15 cellular contexts compared by ENCODE assay signal in the genomic region with DNA sequence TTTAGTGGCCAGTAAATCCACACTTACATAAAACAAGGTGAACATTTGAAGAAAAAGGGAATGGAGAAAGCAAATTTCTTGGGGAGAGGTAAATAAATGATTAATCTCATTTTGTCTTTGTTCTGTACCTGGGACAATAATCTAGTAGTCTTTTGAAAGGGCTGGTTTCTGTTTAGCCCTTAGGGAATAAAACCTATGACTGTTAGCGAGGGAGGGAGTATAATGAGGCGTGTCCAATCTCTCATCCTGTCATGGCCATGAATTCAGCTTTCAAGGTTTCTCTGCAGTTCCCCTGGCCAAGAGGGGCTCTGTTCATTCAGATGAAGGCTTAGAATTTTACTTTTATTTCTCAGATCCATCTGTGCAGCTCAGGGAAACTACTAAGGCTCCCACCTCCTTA. TPM values are rescaled to one million over a fixed set of nuclear protein-coding genes. Genes with fewer than 3 reads are reported as not detected.
A peak's percentile ranks its signal among the peaks of the same experiment; 100 is the strongest.
DNase-seq lines count a peak whose midpoint lies in the region; ATAC-seq, FAIRE-seq and TF ChIP-seq lines count a peak whose summit lies in the region.
"Had no signal": no experiment of that assay in that cellular context is flagged by ENCODE, and none has a peak within 500 bp of the region (broad histone marks: within the 10 kb centered on the region; RNA-seq: fewer than 3 reads in every experiment).

No MANE protein-coding gene starts in this region.

- TF ChIP-seq CTCF in RWPE1 (conservative IDR thresholded peaks at IDR 0.05; ENCODE audit: low read depth) = no peak
- TF ChIP-seq CTCF in CD8-positive, alpha-beta T cell (IDR thresholded peaks at IDR 0.05) = no peak

- ATAC-seq in GM19438 (IDR thresholded peaks at IDR 0.05; ENCODE audit: low read depth, unreplicated experiment) (peak; percentile 93), HG03066 (IDR thresholded peaks at IDR 0.05; ENCODE audit: low read depth, unreplicated experiment) (peak; percentile 89)
- no peak for ATAC-seq in CD8-positive, alpha-beta T cell
- ATAC-seq: activated CD8-positive, alpha-beta memory T cell treated with anti-CD3 and anti-CD28 coated beads, Interleukin-2, amount 10 ng/mL, durations not matched to agents 7 days and 5 days had no signal

- H3K27me3 Mint-ChIP-seq in CD8-positive, alpha-beta memory T cell = peaks cover 2 to 8% of the 10 kb centered on the region in 2 donors
- peaks cover 5% of the 10 kb centered on the region for H3K27me3 Mint-ChIP-seq in CD8-positive, alpha-beta T cell (ENCODE audit: low read depth)
- H3K27me3 Mint-ChIP-seq: activated CD8-positive, alpha-beta memory T cell treated with anti-CD3 and anti-CD28 coated beads, Interleukin-2, amount 10 ng/mL, durations not matched to agents 7 days and 5 days had no signal

- no peak overlapping the region for H3K4me3 Mint-ChIP-seq in CD8-positive, alpha-beta memory T cell
- H3K4me3 Mint-ChIP-seq in CD8-positive, alpha-beta T cell = no peak overlapping the region
- H3K4me3 Mint-ChIP-seq: activated CD8-positive, alpha-beta memory T cell treated with anti-CD3 and anti-CD28 coated beads, Interleukin-2, amount 10 ng/mL, durations not matched to agents 7 days and 5 days had no signal

- H3K4me1 ChIP-seq in CD8-positive, alpha-beta memory T cell (ENCODE audit: insufficient read depth, low read length) = no peaks in the 10 kb centered on the region
- H3K4me1 ChIP-seq in CD8-positive, alpha-beta T cell (ENCODE audit: insufficient read depth, low read length) = peaks cover 9% of the 10 kb centered on the region

- no peak overlapping the region for H3K27ac ChIP-seq in RWPE1
- H3K27ac ChIP-seq in CD8-positive, alpha-beta memory T cell (ENCODE audit: low read depth, low read length) = no peak overlapping the region
- no peak overlapping the region for H3K27ac ChIP-seq in CD8-positive, alpha-beta T cell (ENCODE audit: low read depth, low read length)
- H3K27ac ChIP-seq: thoracic aorta had no signal

- CTCF ChIA-PET in RWPE1 (lab: Yijun Ruan, JAX) = no interaction called here
- CTCF ChIA-PET in CD8-positive, alpha-beta memory T cell (lab: Charles Lee) = no interaction called here
- CTCF ChIA-PET in CD8-positive, alpha-beta T cell (lab: Charles Lee) = no interaction called here

- H3K27ac Mint-ChIP-seq in CD8-positive, alpha-beta memory T cell = no peak overlapping the region
- no peak overlapping the region for H3K27ac Mint-ChIP-seq in CD8-positive, alpha-beta T cell
- H3K27ac Mint-ChIP-seq: activated CD8-positive, alpha-beta memory T cell treated with anti-CD3 and anti-CD28 coated beads, Interleukin-2, amount 10 ng/mL, durations not matched to agents 7 days and 5 days had no signal

- POLR2A ChIA-PET in RWPE1 (lab: Yijun Ruan, JAX; ENCODE audit: low non-redundant PET) = no interaction called here
- POLR2A ChIA-PET in CD8-positive, alpha-beta memory T cell (lab: Charles Lee) = interaction anchor here (0.7 kb wide), 1 partner anchor 11 kb away, joined by 3 read pairs; no protein-coding TSS in a partner anchor
- POLR2A ChIA-PET in CD8-positive, alpha-beta T cell (lab: Charles Lee) = no interaction called here

- DNase-seq in COLO829 (ENCODE audit: low spot score) = peak; percentile 59
- DNase-seq in RWPE1 (ENCODE audit: low spot score) = peak; percentile 4
- DNase-seq in HTR-8/SVneo (ENCODE audit: insufficient read length, low spot score) = no peak
- DNase-seq in 8988T = no peak
- DNase-seq in CD8-positive, alpha-beta memory T cell = no peak
- DNase-seq in CD8-positive, alpha-beta T cell = no peak
- DNase-seq: ACHN; activated CD8-positive, alpha-beta memory T cell treated with anti-CD3 and anti-CD28 coated beads, Interleukin-2, amount 10 ng/mL, durations not matched to agents 7 days and 5 days; aorta; KG1; NCI-H510A treated with DMSO at 0.1 percent for 48 hours; nucleus accumbens had no signal

- H3K36me3 Mint-ChIP-seq in CD8-positive, alpha-beta memory T cell = no peaks in the 10 kb centered on the region
- no peaks in the 10 kb centered on the region for H3K36me3 Mint-ChIP-seq in CD8-positive, alpha-beta T cell

- no peaks in the 10 kb centered on the region for H3K27me3 ChIP-seq in CD8-positive, alpha-beta memory T cell (ENCODE audit: insufficient read depth, low read length, poor library complexity, severe bottlenecking)
- no peaks in the 10 kb centered on the region for H3K27me3 ChIP-seq in CD8-positive, alpha-beta T cell (ENCODE audit: insufficient read depth, low read length)

- no peak overlapping the region for H3K4me3 ChIP-seq in CD8-positive, alpha-beta memory T cell (ENCODE audit: low read length)
- H3K4me3 ChIP-seq in CD8-positive, alpha-beta T cell (ENCODE audit: low read depth, low read length) = no peak overlapping the region
- H3K4me3 ChIP-seq: thoracic aorta had no signal

- no peaks in the 10 kb centered on the region for H3K9me3 Mint-ChIP-seq in CD8-positive, alpha-beta memory T cell
- no peaks in the 10 kb centered on the region for H3K9me3 Mint-ChIP-seq in CD8-positive, alpha-beta T cell

- H3K36me3 ChIP-seq in CD8-positive, alpha-beta memory T cell (ENCODE audit: insufficient read depth, low read length) = no peaks in the 10 kb centered on the region
- H3K36me3 ChIP-seq in CD8-positive, alpha-beta T cell (ENCODE audit: insufficient read depth, low read length) = no peaks in the 10 kb centered on the region
- H3K36me3 ChIP-seq: thoracic aorta had no signal

- peaks cover 2 to 12% (median 10%) of the 10 kb centered on the region in 3 donors for H3K4me1 Mint-ChIP-seq in CD8-positive, alpha-beta memory T cell
- H3K4me1 Mint-ChIP-seq in CD8-positive, alpha-beta T cell (ENCODE audit: low read depth) = peaks cover 14% of the 10 kb centered on the region

- H3K9me3 ChIP-seq in CD8-positive, alpha-beta memory T cell (ENCODE audit: low read length) = no peaks in the 10 kb centered on the region
- no peaks in the 10 kb centered on the region for H3K9me3 ChIP-seq in CD8-positive, alpha-beta T cell (ENCODE audit: low read length)
- H3K9me3 ChIP-seq: thoracic aorta had no signal

- intact Hi-C loops in CD8-positive, alpha-beta T cell (cut with DNase I, micrococcal nuclease) = no loop called here

- no peak for FAIRE-seq in HTR-8/SVneo (lab: Jason Lieb, UNC)

RNA-seq across cellular contexts. Expression of a gene that starts 12.0 kb away (rescaled TPM):
- total RNA-seq in CD8-positive, alpha-beta memory T cell = 10 to 100 TPM; 38.7 to 42.7 TPM
- polyA plus RNA-seq in CD8-positive, alpha-beta memory T cell = 7.2 TPM
- 100 to 1,000 TPM in 1 of 2 experiments, 10 to 100 TPM in 1; 92.3 to 101 TPM for total RNA-seq in CD8-positive, alpha-beta T cell

Comparison
In these comparisons a context has a peak if more than half of its experiments do, and no peak if none do; other contexts are left out.
1. DNase-seq: peak in COLO829 (single experiment) and RWPE1 (single experiment); none in HTR-8/SVneo (single experiment), 8988T (single experiment), CD8-positive, alpha-beta memory T cell (0 of 5) and CD8-positive, alpha-beta T cell (0 of 7).